21 cellular contexts compared by ENCODE assay signal in genomic region chr6:96724641-96725040, GRCh38.
"Had no signal": no experiment of that assay in that cellular context is flagged by ENCODE, and none has a peak within 500 bp of the region (broad histone marks: within the 10 kb centered on the region; RNA-seq: fewer than 3 reads in every experiment).

No MANE protein-coding gene starts in this region.

- H3K9me3 Mint-ChIP-seq: dendritic cell treated with granulocyte-macrophage colony-stimulating factor and Interleukin-4, amounts not matched to agents 40 ng/mL and 50 ng/mL, for 4 days; effector memory CD8-positive, alpha-beta T cell; naive thymus-derived CD4-positive, alpha-beta T cell; nephron progenitor cell; stimulated activated effector memory CD8-positive, alpha-beta T cell treated with anti-CD3 and anti-CD28 coated beads, Interleukin-12 subunit alpha, Interleukin-12 subunit beta, amount 100 ng/mL, for 72 hours had no signal

- H3K27ac Mint-ChIP-seq: dendritic cell treated with granulocyte-macrophage colony-stimulating factor and Interleukin-4, amounts not matched to agents 40 ng/mL and 50 ng/mL, for 4 days; effector memory CD8-positive, alpha-beta T cell; naive thymus-derived CD4-positive, alpha-beta T cell; nephron progenitor cell; stimulated activated effector memory CD8-positive, alpha-beta T cell treated with anti-CD3 and anti-CD28 coated beads, Interleukin-12 subunit alpha, Interleukin-12 subunit beta, amount 100 ng/mL, for 72 hours had no signal

- DNase-seq: effector memory CD8-positive, alpha-beta T cell; gastrocnemius medialis; kidney glomerular epithelial cell; mesendoderm; naive thymus-derived CD4-positive, alpha-beta T cell; nephron progenitor cell; psoas muscle; retina; right lobe of liver; stimulated activated CD4-positive, alpha-beta T cell treated with anti-CD3 and anti-CD28 coated beads, Interleukin-4, amount 100 ng/mL, for 1 hour; stimulated activated CD8-positive, alpha-beta memory T cell treated with anti-CD3 and anti-CD28 coated beads, Interleukin-4, amount 100 ng/mL, for 48 hours; stimulated activated naive CD8-positive, alpha-beta T cell treated with anti-CD3 and anti-CD28 coated beads, Interleukin-15, Interleukin-2, amounts not matched to agents 100 U/mL and 50 U/mL, for 24 hours; thyroid gland; upper lobe of left lung had no signal

- H3K9me3 ChIP-seq: esophagus muscularis mucosa, gastrocnemius medialis, neutrophil, psoas muscle, right lobe of liver, suprapubic skin, thyroid gland, upper lobe of left lung, vagina had no signal

- H3K27ac ChIP-seq: epithelial cell of prostate, esophagus muscularis mucosa, gastrocnemius medialis, neutrophil, psoas muscle, right lobe of liver, suprapubic skin, thyroid gland, upper lobe of left lung, vagina had no signal

- H3K4me3 Mint-ChIP-seq: dendritic cell treated with granulocyte-macrophage colony-stimulating factor and Interleukin-4, amounts not matched to agents 40 ng/mL and 50 ng/mL, for 4 days; effector memory CD8-positive, alpha-beta T cell; naive thymus-derived CD4-positive, alpha-beta T cell; nephron progenitor cell; stimulated activated effector memory CD8-positive, alpha-beta T cell treated with anti-CD3 and anti-CD28 coated beads, Interleukin-12 subunit alpha, Interleukin-12 subunit beta, amount 100 ng/mL, for 72 hours had no signal

- H3K27me3 ChIP-seq: esophagus muscularis mucosa, gastrocnemius medialis, neutrophil, right lobe of liver, suprapubic skin, thyroid gland, upper lobe of left lung, vagina had no signal

- H3K27me3 Mint-ChIP-seq: dendritic cell treated with granulocyte-macrophage colony-stimulating factor and Interleukin-4, amounts not matched to agents 40 ng/mL and 50 ng/mL, for 4 days had no signal

- H3K36me3 Mint-ChIP-seq: naive thymus-derived CD4-positive, alpha-beta T cell; stimulated activated effector memory CD8-positive, alpha-beta T cell treated with anti-CD3 and anti-CD28 coated beads, Interleukin-12 subunit alpha, Interleukin-12 subunit beta, amount 100 ng/mL, for 72 hours had no signal

- H3K36me3 ChIP-seq: esophagus muscularis mucosa, gastrocnemius medialis, neutrophil, right lobe of liver, suprapubic skin, thyroid gland, upper lobe of left lung, vagina had no signal

- H3K4me1 Mint-ChIP-seq: naive thymus-derived CD4-positive, alpha-beta T cell; stimulated activated effector memory CD8-positive, alpha-beta T cell treated with anti-CD3 and anti-CD28 coated beads, Interleukin-12 subunit alpha, Interleukin-12 subunit beta, amount 100 ng/mL, for 72 hours had no signal

- H3K4me3 ChIP-seq: esophagus muscularis mucosa, gastrocnemius medialis, psoas muscle, right lobe of liver, suprapubic skin, thyroid gland, upper lobe of left lung, vagina had no signal

- H3K4me1 ChIP-seq: esophagus muscularis mucosa, gastrocnemius medialis, psoas muscle, right lobe of liver, suprapubic skin, thyroid gland, upper lobe of left lung, vagina had no signal

- ATAC-seq: effector memory CD8-positive, alpha-beta T cell; gastrocnemius medialis; naive thymus-derived CD4-positive, alpha-beta T cell; psoas muscle; right lobe of liver; stimulated activated effector memory CD8-positive, alpha-beta T cell treated with anti-CD3 and anti-CD28 coated beads, Interleukin-12 subunit alpha, Interleukin-12 subunit beta, amount 100 ng/mL, for 72 hours; stimulated activated naive CD8-positive, alpha-beta T cell treated with anti-CD3 and anti-CD28 coated beads, Interleukin-15, Interleukin-2, amounts not matched to agents 100 U/mL and 50 U/mL, for 24 hours had no signal
